ENCODE assay signal across 16 cellular contexts in the genomic region with DNA sequence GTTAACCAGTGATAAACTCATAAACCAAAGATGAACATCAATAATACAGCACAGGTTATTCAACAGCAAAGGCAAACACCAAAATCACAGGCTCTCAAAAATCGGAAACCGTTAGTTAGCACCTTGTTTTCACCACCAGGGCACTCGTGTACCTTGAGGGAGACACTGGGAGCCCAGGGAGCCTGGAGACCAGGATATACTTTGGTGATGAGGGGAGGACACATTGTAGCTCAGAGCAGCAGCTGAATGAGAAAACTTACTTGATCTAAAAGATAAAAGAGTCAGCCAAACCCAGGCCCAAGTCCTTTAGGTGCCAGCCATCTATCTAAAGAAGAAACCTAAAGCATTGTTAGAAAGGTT. TPM values are rescaled to one million over a fixed set of nuclear protein-coding genes. Genes with fewer than 3 reads are reported as not detected.
A peak's percentile ranks its signal among the peaks of the same experiment; 100 is the strongest.
DNase-seq lines count a peak whose midpoint lies in the region; ATAC-seq, FAIRE-seq and TF ChIP-seq lines count a peak whose summit lies in the region.
"Had no signal": no experiment of that assay in that cellular context is flagged by ENCODE, and none has a peak within 500 bp of the region (broad histone marks: within the 10 kb centered on the region; RNA-seq: fewer than 3 reads in every experiment).

No MANE protein-coding gene starts in this region.

- ATAC-seq in DND-41 (ENCODE audit: insufficient read depth, low read depth), result peak; percentile 49; the same call in 1 of the 3 replicates
- no peak for ATAC-seq in HG03469 (IDR thresholded peaks at IDR 0.05; ENCODE audit: unreplicated experiment)
- ATAC-seq in GM21423 (IDR thresholded peaks at IDR 0.05; ENCODE audit: unreplicated experiment), result no peak
- ATAC-seq: activated CD8-positive, alpha-beta T cell treated with anti-CD3 and anti-CD28 coated beads, Interleukin-2, amount 10 ng/mL, durations not matched to agents 7 days and 5 days had no signal

- peaks cover 89% of the 10 kb centered on the region for H3K4me1 Mint-ChIP-seq in progenitor cell of endocrine pancreas (ENCODE audit: low read depth)

- no peak for DNase-seq in DND-41
- DNase-seq in Karpas-422, result no peak
- DNase-seq in H1 (ENCODE audit: low read depth in 1 of 2, low spot score in 2 of 2), result peak in 1 of 2 experiments; percentile 45
- DNase-seq in progenitor cell of endocrine pancreas (ENCODE audit: low spot score, unreplicated experiment), result no peak
- DNase-seq in GOT3 (lab: John Stamatoyannopoulos, UW), result no peak
- DNase-seq in NCI-H1436 treated with DMSO at 0.1 percent for 48 hours (lab: John Stamatoyannopoulos, UW), result no peak
- DNase-seq: activated CD8-positive, alpha-beta T cell treated with anti-CD3 and anti-CD28 coated beads, Interleukin-2, amount 10 ng/mL, durations not matched to agents 7 days and 5 days; activated naive CD4-positive, alpha-beta T cell treated with Interleukin-2 at 50 U/mL for 16 hours; C1 segment of cervical spinal cord; islet precursor cell; NCI-H1048; NCI-H748 treated with DMSO at 0.1 percent for 48 hours; retina; Right ventricle myocardium superior had no signal

- no peak overlapping the region for H3K27ac Mint-ChIP-seq in progenitor cell of endocrine pancreas
- H3K27ac Mint-ChIP-seq: activated CD8-positive, alpha-beta T cell treated with anti-CD3 and anti-CD28 coated beads, Interleukin-2, amount 10 ng/mL, durations not matched to agents 7 days and 5 days had no signal

- no peak overlapping the region for H3K4me3 Mint-ChIP-seq in progenitor cell of endocrine pancreas (ENCODE audit: low read depth)
- H3K4me3 Mint-ChIP-seq: activated CD8-positive, alpha-beta T cell treated with anti-CD3 and anti-CD28 coated beads, Interleukin-2, amount 10 ng/mL, durations not matched to agents 7 days and 5 days had no signal

- TF ChIP-seq RAD21 in H1 (IDR thresholded peaks at IDR 0.05 in 1 of 2, conservative IDR thresholded peaks at IDR 0.05 in 1 of 2; ENCODE audit: low read depth in 2 of 2, low read length in 2 of 2), result peak in 1 of 2 experiments; percentile 38; a peak in 1 of 4 replicates

- no peaks in the 10 kb centered on the region for H3K9me3 Mint-ChIP-seq in progenitor cell of endocrine pancreas (ENCODE audit: low read depth)

- no peak overlapping the region for H3K18ac ChIP-seq in H1 (ENCODE audit: extremely low read depth, low read length)

- no peaks in the 10 kb centered on the region for H3K27me3 Mint-ChIP-seq in progenitor cell of endocrine pancreas

- H3K4me2 ChIP-seq in DND-41 (ENCODE audit: insufficient read depth, low read length), result no peak overlapping the region
- peak overlapping the region; percentile 44 for H3K4me2 ChIP-seq in Karpas-422 (ENCODE audit: low read depth, low read length, poor library complexity, severe bottlenecking)
- H3K4me2 ChIP-seq in H1 (ENCODE audit: insufficient read depth in 1 of 2, low read depth in 2 of 2, low read length in 2 of 2), result peak overlapping the region in 1 of 2 experiments; percentile 15; a peak in 1 of 4 replicates

- H2BK12ac ChIP-seq in H1 (ENCODE audit: low read depth, low read length), result no peak overlapping the region

- no peaks in the 10 kb centered on the region for H3K23me2 ChIP-seq in H1 (ENCODE audit: low read depth, low read length)

- WGBS in H1 (ENCODE audit: extremely low coverage in 1 of 2, insufficient coverage in 1 of 2, insufficient read length in 1 of 2, insufficient replicate concordance in 2 of 2, low coverage in 1 of 2, low lambda C conversion rate in 2 of 2, missing lambda C conversion rate in 1 of 2), 2 experiments, result 56% methylated on average over 3 of the region's 3 CpGs; no CpG with 5 or more reads in 1 of the 2 experiments

- no peaks in the 10 kb centered on the region for H3K36me3 Mint-ChIP-seq in progenitor cell of endocrine pancreas (ENCODE audit: insufficient read depth)

- FAIRE-seq in H1 (lab: Jason Lieb, UNC), result no peak

- H4K8ac ChIP-seq in H1 (ENCODE audit: extremely low read depth, insufficient read depth, low read length), result no peak overlapping the region

- H2AFZ ChIP-seq in DND-41 (ENCODE audit: low read depth, low read length) (no peak overlapping the region), Karpas-422 (ENCODE audit: low read length) (no peak overlapping the region), H1 (ENCODE audit: low read length) (no peak overlapping the region)

- H3K23ac ChIP-seq in H1 (ENCODE audit: insufficient read length), result no peak overlapping the region

- TF ChIP-seq EP300 in H1 (IDR thresholded peaks at IDR 0.05; ENCODE audit: borderline replicate concordance in 1 of 2, low read depth in 2 of 2, low read length in 2 of 2), result no peak

- no peak overlapping the region for H4K91ac ChIP-seq in H1 (replicated peaks; ENCODE audit: insufficient read length, low read length)

- peak overlapping the region; percentile 38 for H3K14ac ChIP-seq in H1 (ENCODE audit: insufficient read length)

- no peak overlapping the region for H3K4ac ChIP-seq in H1 (replicated peaks; ENCODE audit: insufficient read length, low read depth, low read length)

- TF ChIP-seq POLR2A in H1 (IDR thresholded peaks at IDR 0.05; ENCODE audit: control extremely low read depth in 1 of 2, low read depth in 2 of 2, low read length in 2 of 2), result no peak

- peaks cover 100% of the 10 kb centered on the region for H3K79me2 ChIP-seq in DND-41 (ENCODE audit: insufficient read depth, low read length)
- H3K79me2 ChIP-seq in Karpas-422 (ENCODE audit: low read length), result peaks cover 100% of the 10 kb centered on the region
- peaks cover 18 to 100% of the 10 kb centered on the region in 2 experiments for H3K79me2 ChIP-seq in H1 (ENCODE audit: control insufficient read depth in 1 of 2, insufficient read depth in 2 of 2, low read length in 2 of 2)

- H3K36me3 ChIP-seq in DND-41 (ENCODE audit: insufficient read depth, low read length), result peaks cover 53% of the 10 kb centered on the region
- peaks cover 53% of the 10 kb centered on the region; the same call in 1 of the 2 replicates for H3K36me3 ChIP-seq in Karpas-422 (ENCODE audit: insufficient read depth, low read length)
- peaks cover 0 to 11% (median 0%) of the 10 kb centered on the region in 4 experiments; a peak in 2 of 8 replicates for H3K36me3 ChIP-seq in H1 (ENCODE audit: control insufficient read depth in 2 of 4, insufficient read depth in 4 of 4, low read length in 3 of 4)

- no peaks in the 10 kb centered on the region for H3K9me3 ChIP-seq in DND-41 (ENCODE audit: insufficient read depth, low read length, severe bottlenecking)
- no peaks in the 10 kb centered on the region for H3K9me3 ChIP-seq in Karpas-422 (ENCODE audit: low read length)
- H3K9me3 ChIP-seq in H1 (ENCODE audit: insufficient read depth in 2 of 2, low read depth in 1 of 2, low read length in 1 of 2), result no peaks in the 10 kb centered on the region

- H3K56ac ChIP-seq in H1 (replicated peaks; ENCODE audit: insufficient read length, low read depth, low read length), result no peak overlapping the region

- no peak overlapping the region for H2BK120ac ChIP-seq in H1 (replicated peaks; ENCODE audit: low read depth, low read length)

- no peak overlapping the region for H2AK5ac ChIP-seq in H1 (ENCODE audit: low read depth, low read length)

- H3K9ac ChIP-seq in DND-41 (ENCODE audit: low read depth, low read length) (no peak overlapping the region), Karpas-422 (ENCODE audit: low read length) (peak overlapping the region; percentile 1; the same call in 1 of the 2 replicates), H1 (replicated peaks in 1 of 4; ENCODE audit: extremely low read depth in 1 of 4, low read depth in 3 of 4, low read length in 3 of 4) (no peak overlapping the region)

- POLR2A ChIA-PET in H1 (lab: Charles Lee; ENCODE audit: partially characterized antibody), result interaction anchor here (0.6 to 1.9 kb wide), 3 partner anchors 10 to 28 kb away, joined by 3 to 6 read pairs (median 4); no protein-coding TSS in a partner anchor

- H2BK15ac ChIP-seq in H1 (ENCODE audit: low read length), result no peak overlapping the region

- H3K4me1 ChIP-seq in DND-41 (ENCODE audit: insufficient read depth, low read length) (peaks cover 23% of the 10 kb centered on the region), Karpas-422 (ENCODE audit: low read length) (peaks cover 100% of the 10 kb centered on the region), H1 (replicated peaks in 1 of 4; ENCODE audit: control insufficient read depth in 3 of 4, insufficient read depth in 4 of 4, low read length in 3 of 4) (peaks cover 29 to 55% (median 48%) of the 10 kb centered on the region in 4 experiments)

- H3K27ac ChIP-seq in DND-41 (ENCODE audit: low read length) (no peak overlapping the region), Karpas-422 (ENCODE audit: low read length) (peak overlapping the region; percentile 69), H1 (ENCODE audit: low read depth, low read length) (no peak overlapping the region)

- H3K4me3 ChIP-seq in DND-41 (ENCODE audit: low read depth in 1 of 2, low read length in 2 of 2) (no peak overlapping the region), Karpas-422 (ENCODE audit: low read length) (no peak overlapping the region), H1 (ENCODE audit: extremely low read depth in 1 of 4, insufficient read depth in 2 of 4, low read depth in 3 of 4, low read length in 4 of 4) (no peak overlapping the region)

- TF ChIP-seq CTCF in DND-41 (IDR thresholded peaks at IDR 0.05; ENCODE audit: borderline replicate concordance, extremely low read depth, low read length, poor library complexity, severe bottlenecking) (no peak), H1 (IDR thresholded peaks at IDR 0.05; ENCODE audit: control extremely low read depth in 1 of 3, insufficient read depth in 1 of 3, low read depth in 1 of 3, low read length in 3 of 3) (peak; percentile 24 to 35 (median 29); a peak in 3 of 4 replicates), progenitor cell of endocrine pancreas (IDR thresholded peaks at IDR 0.05; ENCODE audit: unreplicated experiment) (peak; percentile 36)

- H4K5ac ChIP-seq in H1 (ENCODE audit: insufficient read length, low read depth, low read length), result no peak overlapping the region

- CTCF ChIA-PET in H1 (lab: Charles Lee; ENCODE audit: partially characterized antibody), result interaction anchor here (1.9 to 2.0 kb wide), 2 partner anchors 11 to 197 kb away, joined by 4 to 10 read pairs; no protein-coding TSS in a partner anchor

- H3K9me2 ChIP-seq in Karpas-422 (replicated peaks; ENCODE audit: insufficient read depth, low read length), result no peaks in the 10 kb centered on the region

- H4K20me1 ChIP-seq in DND-41 (ENCODE audit: insufficient read depth, low read length) (peaks cover 65% of the 10 kb centered on the region), Karpas-422 (ENCODE audit: insufficient read depth, low read depth, low read length) (peaks cover 67% of the 10 kb centered on the region; the same call in 1 of the 2 replicates), H1 (replicated peaks in 1 of 2; ENCODE audit: control insufficient read depth in 1 of 2, insufficient read depth in 2 of 2, low read length in 2 of 2) (peaks cover 11 to 24% of the 10 kb centered on the region in 2 experiments)

- no peak overlapping the region for H2BK20ac ChIP-seq in H1 (ENCODE audit: low read length)

- no peak overlapping the region for H2BK5ac ChIP-seq in H1 (ENCODE audit: low read depth, low read length)

- H3K27me3 ChIP-seq in DND-41 (ENCODE audit: insufficient read depth, low read length, poor library complexity), result no peaks in the 10 kb centered on the region
- H3K27me3 ChIP-seq in Karpas-422 (ENCODE audit: low read length), result no peaks in the 10 kb centered on the region
- no peaks in the 10 kb centered on the region for H3K27me3 ChIP-seq in H1 (replicated peaks in 1 of 4; ENCODE audit: control insufficient read depth in 3 of 4, extremely low read depth in 1 of 4, insufficient read depth in 3 of 4, low read length in 3 of 4)

- H3K79me1 ChIP-seq in H1 (ENCODE audit: low read depth, low read length), result peaks cover 13% of the 10 kb centered on the region; the same call in 1 of the 2 replicates

RNA-seq across cellular contexts. Expression of a gene that starts 19.4 kb away (rescaled TPM):
- total RNA-seq in Karpas-422 (2014; rRNA removed; shearing (Covaris generic); ENCODE audit: low replicate concordance), result 159 and 190 TPM in 2 replicates
- total RNA-seq in H1 (2021; fragmentation: NEBNext Ultra II Directional; extraction: Animal tissue kit (Norgen Biotek cat#: 25700)), result 59.3 and 61.3 TPM in 2 replicates
- polyA plus RNA-seq in H1 (2011; rRNA removed), result 11.9 and 12.2 TPM in 2 replicates
- polyA plus RNA-seq in H1 (2011; cell fraction: cytosol; rRNA removed), result 12.9 TPM
- polyA plus RNA-seq in H1 (2011; cell fraction: nucleus; rRNA removed), result 22.4 TPM
- 23.1 to 35.1 TPM (median 27.2 TPM) in 4 replicates for polyA plus RNA-seq in H1 (2012, experiment 1 of 2)
- 25.7 TPM for polyA plus RNA-seq in H1 (2012, experiment 2 of 2)
- polyA plus RNA-seq in H1 (2013, experiment 1 of 2), result 28.0 TPM
- polyA plus RNA-seq in H1 (2013, experiment 2 of 2), result 29.7 TPM
- 38.6 and 49.0 TPM in 2 replicates for polyA minus RNA-seq in H1 (2011; rRNA and poly(A)+ RNA removed)
- polyA minus RNA-seq in H1 (2011; cell fraction: cytosol; rRNA and poly(A)+ RNA removed), result 30.3 TPM
- polyA minus RNA-seq in H1 (2011; cell fraction: nucleus; rRNA and poly(A)+ RNA removed), result 83.2 TPM
- 46.2 and 47.9 TPM in 2 replicates for total RNA-seq in progenitor cell of endocrine pancreas
